In genomic region chr5:1734908-1735289, GRCh38 we compare ENCODE assay signal across 1 cellular context.
TF ChIP-seq lines count a peak whose summit lies in the region.

No MANE protein-coding gene starts in this region.

TF ChIP-seq in H1, 55 proteins besides CTCF, POLR2A, EP300 and RAD21:
- TF ChIP-seq SP1 (IDR thresholded peaks at IDR 0.05; ENCODE audit: low read depth, low read length) (no peak), TEAD4 (IDR thresholded peaks at IDR 0.05; ENCODE audit: low read depth, low read length) (no peak), SUZ12 (IDR thresholded peaks at IDR 0.05; ENCODE audit: low read length) (no peak), CBX8 (IDR thresholded peaks at IDR 0.05; ENCODE audit: borderline replicate concordance, low read depth, low read length) (no peak), SRF (IDR thresholded peaks at IDR 0.05; ENCODE audit: low read depth, low read length) (no peak), CREB1 (IDR thresholded peaks at IDR 0.05) (no peak), POU5F1 (IDR thresholded peaks at IDR 0.05; ENCODE audit: low read depth, low read length) (no peak), JUND (IDR thresholded peaks at IDR 0.05; ENCODE audit: low read length) (no peak), KDM4A (IDR thresholded peaks at IDR 0.05; ENCODE audit: low read depth, low read length, severe bottlenecking) (no peak), HDAC2 (IDR thresholded peaks at IDR 0.05; ENCODE audit: borderline replicate concordance in 1 of 2, low read depth in 2 of 2, low read length in 2 of 2) (no peak), SIX5 (IDR thresholded peaks at IDR 0.05; ENCODE audit: low read depth, low read length) (no peak)
